Comparison of ENCODE assay signal across 8 cellular contexts in genomic region chr11:85685820-85686459, GRCh38. TPM values are rescaled to one million over a fixed set of nuclear protein-coding genes. Genes with fewer than 3 reads are reported as not detected.
DNase-seq lines count a peak whose midpoint lies in the region; ATAC-seq and TF ChIP-seq lines count a peak whose summit lies in the region.

CCDC89 (minus strand) TSS chr11:85686195; CDS start chr11:85686130, 65 bp downstream.

- TF ChIP-seq CTCF in thyroid gland (IDR thresholded peaks at IDR 0.05) (no peak), Calu3 (IDR thresholded peaks at IDR 0.05; ENCODE audit: unreplicated experiment) (no peak)

- peaks cover 9% of the 10 kb centered on the region for H3K36me3 Mint-ChIP-seq in central memory CD8-positive, alpha-beta T cell (ENCODE audit: insufficient read depth)
- no peaks in the 10 kb centered on the region for H3K36me3 Mint-ChIP-seq in Calu3 (ENCODE audit: insufficient read depth, unreplicated experiment)

- no peaks in the 10 kb centered on the region for H3K36me3 ChIP-seq in thyroid gland

- H3K27me3 Mint-ChIP-seq in central memory CD8-positive, alpha-beta T cell, result no peaks in the 10 kb centered on the region
- no peaks in the 10 kb centered on the region for H3K27me3 Mint-ChIP-seq in Calu3 (ENCODE audit: unreplicated experiment)

- H3K4me3 Mint-ChIP-seq in central memory CD8-positive, alpha-beta T cell, result peak within 1 kb of the TSS; percentile 22
- H3K4me3 Mint-ChIP-seq in Calu3 (ENCODE audit: low read depth, unreplicated experiment), result no peak within 1 kb of the TSS

- DNase-seq in C1 segment of cervical spinal cord (lab: John Stamatoyannopoulos, UW), result peak in 13 of 14 donors; percentile 21 to 99 (median 74)
- DNase-seq in NCI-H2029 treated with DMSO at 0.1 percent for 48 hours (lab: John Stamatoyannopoulos, UW), result peak; percentile 49
- DNase-seq in central memory CD8-positive, alpha-beta T cell (ENCODE audit: low spot score in 2 of 2), result no peak
- DNase-seq in left colon, result peak; percentile 52 to 53
- peak; percentile 15 to 22 for DNase-seq in thyroid gland
- DNase-seq in activated T-cell treated with anti-CD3 and anti-CD28 coated beads, Interleukin-2, amount 50 U/mL, for 1 hour, result no peak
- no peak for DNase-seq in Calu3
- no peak for DNase-seq in SIG-M5 treated with dmso at 0.1 percent for 504 hours (lab: John Stamatoyannopoulos, UW; ENCODE audit: unreplicated experiment)

- CTCF ChIA-PET in Calu3 (lab: Charles Lee), result no interaction called here

- WGBS in thyroid gland, 2 donors, result 50 to 59% methylated on average over 13 of the region's 13 CpGs

- no peaks in the 10 kb centered on the region for H3K9me3 Mint-ChIP-seq in central memory CD8-positive, alpha-beta T cell
- no peaks in the 10 kb centered on the region for H3K9me3 Mint-ChIP-seq in Calu3 (ENCODE audit: low read depth, unreplicated experiment)

- peaks cover 4 to 5% of the 10 kb centered on the region in 2 donors for H3K4me1 ChIP-seq in thyroid gland

- no peaks in the 10 kb centered on the region for H3K27me3 ChIP-seq in thyroid gland

- H3K27ac Mint-ChIP-seq in central memory CD8-positive, alpha-beta T cell (ENCODE audit: low read depth), result no peak within 1 kb of the TSS
- H3K27ac Mint-ChIP-seq in Calu3 (ENCODE audit: unreplicated experiment), result no peak within 1 kb of the TSS

- H3K9me3 ChIP-seq in thyroid gland, result no peaks in the 10 kb centered on the region

- no peak within 1 kb of the TSS for H3K27ac ChIP-seq in thyroid gland

- no TSS peak for BruUV-seq in Calu3 (replicated peaks; lab: Mats Ljungman, UMichigan)

- no peak for TF ChIP-seq POLR2A in thyroid gland (IDR thresholded peaks at IDR 0.05)

- intact Hi-C loops in left colon (cut with DNase I, micrococcal nuclease), result no loop called here
- intact Hi-C loops in thyroid gland (cut with DNase I), result no loop called here
- intact Hi-C loops in Calu3 (cut with micrococcal nuclease; ENCODE audit: unreplicated experiment), result no loop called here

- no peak for ATAC-seq in central memory CD8-positive, alpha-beta T cell (replicated peaks; ENCODE audit: extremely low read depth, poor library complexity, severe bottlenecking)
- ATAC-seq in left colon, result peak; percentile 34

- peaks cover 22% of the 10 kb centered on the region for H3K4me1 Mint-ChIP-seq in central memory CD8-positive, alpha-beta T cell
- peaks cover 7% of the 10 kb centered on the region for H3K4me1 Mint-ChIP-seq in Calu3 (ENCODE audit: low read depth, unreplicated experiment)

- H3K4me3 ChIP-seq in thyroid gland (replicated peaks in 1 of 3), result peak within 1 kb of the TSS in 1 of 3 donors; percentile 7

RNA-seq across cellular contexts. Expression of gene CCDC89, which starts in this region (rescaled TPM):
- total RNA-seq in left colon, result 1 to 10 TPM; 3.8 to 4.3 TPM
- total RNA-seq in thyroid gland, result 1 to 10 TPM in 1 of 4 donors, under 1 TPM in 2, not detected in 1; 0.33 to 2.2 (median 0.40) TPM
- total RNA-seq in Calu3 (2022), result 0.26 and 0.44 TPM in 2 replicates

Comparison
In these comparisons a context has a peak if more than half of its experiments do, and no peak if none do; other contexts are left out.
1. DNase-seq: peak in C1 segment of cervical spinal cord (13 of 14), NCI-H2029 treated with DMSO at 0.1 percent for 48 hours (single experiment), left colon (2 of 2) and thyroid gland (2 of 2); none in central memory CD8-positive, alpha-beta T cell (0 of 2), activated T-cell treated with anti-CD3 and anti-CD28 coated beads, Interleukin-2, amount 50 U/mL, for 1 hour (single experiment), Calu3 (single experiment) and SIG-M5 treated with dmso at 0.1 percent for 504 hours (single experiment).